In genomic region chr10:14837756-14838581, GRCh38 we compare ENCODE assay signal across 8 cellular contexts. TPM values are rescaled to one million over a fixed set of nuclear protein-coding genes. Genes with fewer than 3 reads are reported as not detected.
A peak's percentile ranks its signal among the peaks of the same experiment; 100 is the strongest.
DNase-seq lines count a peak whose midpoint lies in the region; ATAC-seq and TF ChIP-seq lines count a peak whose summit lies in the region.

Gene CDNF (minus strand): TSS chr10:14838037. CDS start chr10:14837946, 91 bp downstream.
Gene HSPA14 (plus strand): TSS chr10:14838306. CDS start chr10:14838403, 97 bp downstream.
Gene MSANTD7 (plus strand): TSS chr10:14838306. CDS start chr10:14842285, 3,979 bp downstream.

- H3K9me3 ChIP-seq in lung (ENCODE audit: control insufficient read depth in 2 of 2, insufficient read depth in 1 of 2, low read length in 1 of 2) = no peaks in the 10 kb centered on the region

- no peaks in the 10 kb centered on the region for H3K27me3 ChIP-seq in lung (ENCODE audit: control insufficient read depth, insufficient read depth)

- no peak for TF ChIP-seq CTCF in GM20000 (IDR thresholded peaks at IDR 0.05; ENCODE audit: extremely low read depth, missing control alignments)
- TF ChIP-seq CTCF in lung (IDR thresholded peaks at IDR 0.05; ENCODE audit: control extremely low read depth, extremely low read depth) = no peak

- DNase-seq in CMK (ENCODE audit: low read depth) = peak; percentile 96
- peak; percentile 98 for DNase-seq in GM20000 (ENCODE audit: low spot score)
- peak; percentile 99 for DNase-seq in HT-29 (ENCODE audit: low spot score)
- DNase-seq in NOMO-1 (lab: John Stamatoyannopoulos, UW; ENCODE audit: unreplicated experiment in 2 of 2) = peak; percentile 94 to 99
- peak; percentile 99 for DNase-seq in effector CD8-positive, alpha-beta T cell (lab: John Stamatoyannopoulos, UW)
- peak; percentile 100 for DNase-seq in lung (ENCODE audit: low spot score)
- DNase-seq in stimulated activated CD4-positive, alpha-beta T cell treated with anti-CD3 and anti-CD28 coated beads, TNF-alpha, amount 100 ng/mL, for 4 hours (ENCODE audit: low read depth in 3 of 3) = peak; percentile 98

- CTCF ChIA-PET in activated CD8-positive, alpha-beta memory T cell treated with anti-CD3 and anti-CD28 coated beads for 36 hours (lab: Charles Lee) = interaction anchor here (0.8 to 1.6 kb wide), 5 partner anchors 116 to 300 kb away, joined by 3 to 7 read pairs (median 3); partner anchors contain the start of gene DCLRE1C

- H3K27ac ChIP-seq in lung (ENCODE audit: low read depth in 1 of 2, low read length in 1 of 2) = peak within 1 kb of the TSS; percentile 97 to 99

- peaks cover 2 to 5% of the 10 kb centered on the region in 2 donors for H3K4me1 ChIP-seq in lung (ENCODE audit: control insufficient read depth in 2 of 2, insufficient read depth in 2 of 2, low read length in 2 of 2)

- 0 to 1% methylated on average over 72 of the region's 72 CpGs for WGBS in lung, 2 donors

- H3K36me3 ChIP-seq in lung (ENCODE audit: control insufficient read depth in 2 of 2, insufficient read depth in 2 of 2, low read length in 2 of 2) = peaks cover 5 to 15% of the 10 kb centered on the region in 2 donors

- POLR2A ChIA-PET in activated CD8-positive, alpha-beta memory T cell treated with anti-CD3 and anti-CD28 coated beads for 36 hours (lab: Charles Lee) = interaction anchor here (0.5 to 3.4 kb wide), 12 partner anchors 40 to 652 kb away, joined by 3 to 29 read pairs (median 3); partner anchors contain the start of genes DCLRE1C, MEIG1 and SUV39H2

- H3K4me3 ChIP-seq in lung = peak within 1 kb of the TSS; percentile 82

- peak; percentile 96 for ATAC-seq in lung (ENCODE audit: insufficient read depth, low FRiP score)

RNA-seq across cellular contexts. Expression of gene CDNF, which starts in this region (rescaled TPM):
- total RNA-seq in HT-29 (2014; rRNA removed; shearing (Covaris generic)) = not detected in 2 replicates
- 1 to 10 TPM; 1.0 to 1.1 TPM for total RNA-seq in activated CD8-positive, alpha-beta memory T cell treated with anti-CD3 and anti-CD28 coated beads for 36 hours
- 1 to 10 TPM; 2.1 to 3.1 TPM for total RNA-seq in lung
- polyA plus RNA-seq in lung = 1 to 10 TPM in 1 of 2 donors, under 1 TPM in 1; 0.60 to 1.7 TPM

RNA-seq across cellular contexts. Expression of gene HSPA14, which starts in this region (rescaled TPM):
- 15.1 and 21.6 TPM in 2 replicates for total RNA-seq in HT-29 (2014; rRNA removed; shearing (Covaris generic))
- total RNA-seq in activated CD8-positive, alpha-beta memory T cell treated with anti-CD3 and anti-CD28 coated beads for 36 hours = 10 to 100 TPM; 43.1 to 46.0 TPM
- total RNA-seq in lung = 10 to 100 TPM; 11.1 to 13.6 TPM
- 10 to 100 TPM; 11.5 to 12.5 TPM for polyA plus RNA-seq in lung

RNA-seq across cellular contexts. Expression of gene MSANTD7, which starts in this region (rescaled TPM):
- 16.7 and 23.9 TPM in 2 replicates for total RNA-seq in HT-29 (2014; rRNA removed; shearing (Covaris generic))
- total RNA-seq in activated CD8-positive, alpha-beta memory T cell treated with anti-CD3 and anti-CD28 coated beads for 36 hours = 10 to 100 TPM; 25.6 to 27.1 TPM
- 10 to 100 TPM in 1 of 2 donors, 1 to 10 TPM in 1; 9.4 to 17.2 TPM for total RNA-seq in lung
- polyA plus RNA-seq in lung = 1 to 10 TPM; 2.2 to 4.8 TPM

Comparison
In these comparisons a context has a peak if more than half of its experiments do, and no peak if none do; other contexts are left out.
1. Peak in every context shown above with its lines: DNase-seq, ATAC-seq, H3K4me3 ChIP-seq and H3K27ac ChIP-seq.